9 cellular contexts compared by ENCODE assay signal in the genomic region with DNA sequence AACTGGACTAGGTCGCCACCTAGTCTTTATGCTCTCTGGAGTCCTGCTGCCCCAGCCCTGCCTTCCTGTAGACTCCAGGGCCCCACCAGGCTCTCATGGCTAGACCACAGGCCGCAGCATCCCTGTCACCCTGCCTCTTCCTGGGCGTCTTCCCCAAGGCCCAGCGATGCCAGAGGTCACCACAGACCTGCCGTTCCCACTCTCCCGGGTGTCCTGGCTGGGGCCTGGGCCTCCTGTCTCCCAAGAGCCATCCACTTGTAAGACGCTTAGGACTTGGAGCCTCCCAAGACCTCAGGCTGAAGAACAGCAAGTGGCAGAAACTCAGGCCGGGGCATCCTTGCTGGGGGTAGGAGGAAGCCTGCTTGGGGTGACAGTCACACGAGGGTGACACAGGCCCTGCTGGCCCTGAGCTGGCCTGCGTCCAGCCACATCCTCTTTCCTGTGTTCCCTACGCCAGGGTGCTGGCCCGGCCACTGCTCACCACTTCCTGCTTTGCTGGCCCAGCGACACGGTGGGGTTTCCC. TPM values are rescaled to one million over a fixed set of nuclear protein-coding genes. Genes with fewer than 3 reads are reported as not detected.
DNase-seq lines count a peak whose midpoint lies in the region; ATAC-seq and TF ChIP-seq lines count a peak whose summit lies in the region.
"Had no signal": no experiment of that assay in that cellular context is flagged by ENCODE, and none has a peak within 500 bp of the region (broad histone marks: within the 10 kb centered on the region; RNA-seq: fewer than 3 reads in every experiment).

No MANE protein-coding gene starts in this region.

- no peak for TF ChIP-seq POLR2A in body of pancreas (IDR thresholded peaks at IDR 0.05)
- peak in 2 of 4 donors; percentile 9 to 54 for TF ChIP-seq POLR2A in upper lobe of left lung (IDR thresholded peaks at IDR 0.05)

- TF ChIP-seq CTCF in body of pancreas (IDR thresholded peaks at IDR 0.05) = no peak
- TF ChIP-seq CTCF in mucosa of descending colon (IDR thresholded peaks at IDR 0.05) = no peak
- TF ChIP-seq CTCF in upper lobe of left lung (IDR thresholded peaks at IDR 0.05) = no peak

- H3K4me1 ChIP-seq in body of pancreas (peaks cover 74% of the 10 kb centered on the region), mucosa of descending colon (ENCODE audit: low read depth) (peaks cover 22% of the 10 kb centered on the region), upper lobe of left lung (peaks cover 42 to 85% (median 55%) of the 10 kb centered on the region in 4 donors)

- 45 to 73% methylated on average over 5 to 14 of the region's 14 CpGs for WGBS in body of pancreas, 2 donors
- WGBS in upper lobe of left lung, 2 donors = 24 to 41% methylated on average over 8 to 14 of the region's 14 CpGs

- intact Hi-C loops in body of pancreas (cut with DNase I) = no loop called here
- intact Hi-C loops in mucosa of descending colon (cut with DNase I, micrococcal nuclease) = no loop called here

- ATAC-seq in body of pancreas = no peak
- peak; percentile 6 for ATAC-seq in mucosa of descending colon
- ATAC-seq in upper lobe of left lung (ENCODE audit: low FRiP score in 2 of 2) = peak; percentile 69 to 77

- H3K9me3 ChIP-seq in body of pancreas (no peaks in the 10 kb centered on the region), mucosa of descending colon (no peaks in the 10 kb centered on the region), upper lobe of left lung (no peaks in the 10 kb centered on the region)

- in situ Hi-C loops in G401 (cut with HindIII; ENCODE audit: low sequenced_read_pairs) = no loop called here

- no peaks in the 10 kb centered on the region for H3K27me3 ChIP-seq in body of pancreas
- H3K27me3 ChIP-seq in upper lobe of left lung = no peaks in the 10 kb centered on the region

- H3K36me3 ChIP-seq in body of pancreas (replicated peaks in 1 of 2; ENCODE audit: insufficient read depth in 1 of 2, low read depth in 2 of 2) = no peaks in the 10 kb centered on the region
- no peaks in the 10 kb centered on the region for H3K36me3 ChIP-seq in mucosa of descending colon (ENCODE audit: low read depth)
- peaks cover 0 to 30% (median 10%) of the 10 kb centered on the region in 4 donors for H3K36me3 ChIP-seq in upper lobe of left lung

- peak in 1 of 4 donors; percentile 30 for TF ChIP-seq EP300 in upper lobe of left lung (IDR thresholded peaks at IDR 0.05)

- H3K4me3 ChIP-seq in body of pancreas (no peak overlapping the region), mucosa of descending colon (no peak overlapping the region), upper lobe of left lung (no peak overlapping the region)

- H3K27ac ChIP-seq in body of pancreas = peak overlapping the region; percentile 86 to 96 (median 96)
- H3K27ac ChIP-seq in upper lobe of left lung = peak overlapping the region; percentile 86 to 98 (median 96)
- H3K27ac ChIP-seq: C4-2B had no signal

- DNase-seq in activated effector memory CD4-positive, alpha-beta T cell treated with Interleukin-2 at 50 U/mL for 16 hours = peak; percentile 7
- no peak for DNase-seq in activated effector memory CD4-positive, alpha-beta T cell treated with anti-CD3 and anti-CD28 coated beads, Interleukin-2, amount 50 U/mL, for 16 hours
- peak in 3 of 4 donors; percentile 71 to 80 (median 73) for DNase-seq in body of pancreas
- DNase-seq in mucosa of descending colon = peak; percentile 40 to 87 (median 69)
- DNase-seq in upper lobe of left lung = peak; percentile 77 to 94
- DNase-seq in foreskin melanocyte = no peak
- DNase-seq in inferior parietal cortex (ENCODE audit: extremely low spot score) = no peak
- no peak for DNase-seq in G401 (ENCODE audit: low spot score)

RNA-seq across cellular contexts. Expression of a gene that starts 2.0 kb away (rescaled TPM):
- total RNA-seq in body of pancreas (100 to 1,000 TPM; 488 to 798 TPM), mucosa of descending colon (100 to 1,000 TPM; 155 to 189 (median 166) TPM), upper lobe of left lung (100 to 1,000 TPM; 141 to 919 (median 287) TPM)
- 9.7 and 9.8 TPM in 2 replicates for total RNA-seq in G401 (2014; rRNA removed; shearing (Covaris generic))

RNA-seq across cellular contexts. Expression of a gene that starts 6.3 kb away (rescaled TPM):
- total RNA-seq in body of pancreas (100 to 1,000 TPM; 108 to 109 TPM), mucosa of descending colon (100 to 1,000 TPM; 148 to 165 (median 162) TPM), upper lobe of left lung (100 to 1,000 TPM in 5 of 6 donors, 10 to 100 TPM in 1; 64.5 to 196 (median 143) TPM)
- 177 and 212 TPM in 2 replicates for total RNA-seq in G401 (2014; rRNA removed; shearing (Covaris generic))

RNA-seq across cellular contexts. Expression of a gene that starts 26.7 kb away (rescaled TPM):
- total RNA-seq in body of pancreas = 10 to 100 TPM; 15.2 to 18.4 TPM
- total RNA-seq in mucosa of descending colon = 10 to 100 TPM in 2 of 3 donors, 1 to 10 TPM in 1; 8.6 to 18.9 (median 11.5) TPM
- total RNA-seq in upper lobe of left lung = 100 to 1,000 TPM; 107 to 229 (median 185) TPM
- 1.2 and 2.1 TPM in 2 replicates for total RNA-seq in G401 (2014; rRNA removed; shearing (Covaris generic))

RNA-seq across cellular contexts. Expression of a gene that starts 32.9 kb away (rescaled TPM):
- total RNA-seq in body of pancreas (10 to 100 TPM; 33.9 to 40.5 TPM), mucosa of descending colon (10 to 100 TPM; 30.1 to 47.5 (median 46.8) TPM), upper lobe of left lung (100 to 1,000 TPM in 4 of 6 donors, 10 to 100 TPM in 2; 99.3 to 186 (median 124) TPM)
- 17.8 and 34.7 TPM in 2 replicates for total RNA-seq in G401 (2014; rRNA removed; shearing (Covaris generic))

Comparison
In these comparisons a context has a peak if more than half of its experiments do, and no peak if none do; other contexts are left out.
1. DNase-seq: peak in activated effector memory CD4-positive, alpha-beta T cell treated with Interleukin-2 at 50 U/mL for 16 hours (single experiment), body of pancreas (3 of 4), mucosa of descending colon (3 of 3) and upper lobe of left lung (2 of 2); none in activated effector memory CD4-positive, alpha-beta T cell treated with anti-CD3 and anti-CD28 coated beads, Interleukin-2, amount 50 U/mL, for 16 hours (single experiment), foreskin melanocyte (single experiment), inferior parietal cortex (single experiment) and G401 (single experiment).
2. RNA of a gene that starts 2.0 kb away (total RNA-seq): 488 to 798 TPM in body of pancreas, 141 to 919 TPM in upper lobe of left lung and 155 to 189 TPM in mucosa of descending colon; 9.7 to 9.8 TPM in G401; every median in the first group is over 10 times any median in the second.
3. RNA of a gene that starts 26.7 kb away (total RNA-seq): 107 to 229 TPM in upper lobe of left lung; 15.2 to 18.4 TPM in body of pancreas, 8.6 to 18.9 TPM in mucosa of descending colon and 1.2 to 2.1 TPM in G401; every median in the first group is over 4 times any median in the second.